ENCODE assay signal across 21 cellular contexts in the genomic region with DNA sequence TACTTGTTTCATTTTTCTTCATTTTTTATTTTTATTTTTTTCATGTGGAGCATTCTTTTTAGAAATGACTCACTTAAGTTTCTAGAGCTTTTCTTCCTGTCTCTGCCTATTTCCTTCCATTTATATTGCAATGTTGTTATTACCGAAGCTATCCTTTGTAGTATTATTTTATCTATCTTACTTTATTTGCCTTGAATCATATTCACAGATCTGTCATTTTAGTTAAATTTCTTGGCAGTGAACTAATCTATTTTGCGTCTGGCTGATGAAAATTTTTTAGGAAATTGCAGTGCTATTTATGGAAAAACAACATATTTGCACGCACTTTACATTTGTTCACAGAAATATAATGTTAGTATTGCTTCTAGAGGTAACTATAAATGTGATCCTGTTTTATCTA.
A peak's percentile ranks its signal among the peaks of the same experiment; 100 is the strongest.
DNase-seq lines count a peak whose midpoint lies in the region; ATAC-seq and TF ChIP-seq lines count a peak whose summit lies in the region.
"Had no signal": no experiment of that assay in that cellular context is flagged by ENCODE, and none has a peak within 500 bp of the region (broad histone marks: within the 10 kb centered on the region; RNA-seq: fewer than 3 reads in every experiment).

No MANE protein-coding gene starts in this region.

- CTCF ChIA-PET in HCT116 (lab: Charles Lee), result no interaction called here
- CTCF ChIA-PET in CD8-positive, alpha-beta T cell (lab: Charles Lee), result no interaction called here

- H3K4me1 Mint-ChIP-seq in glutamatergic neuron (ENCODE audit: low read depth, unreplicated experiment), result no peaks in the 10 kb centered on the region
- H3K4me1 Mint-ChIP-seq in CD8-positive, alpha-beta T cell (ENCODE audit: low read depth), result no peaks in the 10 kb centered on the region
- H3K4me1 Mint-ChIP-seq: CD14-positive monocyte; CD4-positive, alpha-beta memory T cell; CD4-positive, CD25-positive, alpha-beta regulatory T cell had no signal

- in situ Hi-C loops in G401 (cut with HindIII; ENCODE audit: low sequenced_read_pairs), result no loop called here

- TF ChIP-seq RAD21 in HCT116 (IDR thresholded peaks at IDR 0.05; ENCODE audit: low read depth), result no peak

- no peak for TF ChIP-seq CTCF in HCT116 (IDR thresholded peaks at IDR 0.05 in 2 of 3, conservative IDR thresholded peaks at IDR 0.05 in 1 of 3; ENCODE audit: borderline replicate concordance in 1 of 3, insufficient read depth in 1 of 3, low read depth in 2 of 3, low read length in 2 of 3)
- no peak for TF ChIP-seq CTCF in Loucy (conservative IDR thresholded peaks at IDR 0.05; ENCODE audit: low read length)
- no peak for TF ChIP-seq CTCF in foreskin fibroblast (IDR thresholded peaks at IDR 0.05; ENCODE audit: low read depth, low read length)
- TF ChIP-seq CTCF in glutamatergic neuron (IDR thresholded peaks at IDR 0.05; ENCODE audit: partially characterized antibody, unreplicated experiment), result no peak
- TF ChIP-seq CTCF in CD8-positive, alpha-beta T cell (IDR thresholded peaks at IDR 0.05), result no peak

- H3K36me3 ChIP-seq in HCT116 (ENCODE audit: control insufficient read depth in 1 of 2, insufficient read depth in 2 of 2, low read length in 2 of 2), result no peaks in the 10 kb centered on the region
- no peaks in the 10 kb centered on the region for H3K36me3 ChIP-seq in Loucy (ENCODE audit: insufficient read depth, low read length)
- no peaks in the 10 kb centered on the region for H3K36me3 ChIP-seq in CD8-positive, alpha-beta T cell (ENCODE audit: insufficient read depth, low read length)
- H3K36me3 ChIP-seq: BE2C, BLaER1 had no signal

- DNase-seq in HCT116 (ENCODE audit: low read depth, low spot score), result no peak
- DNase-seq in dermis blood vessel endothelial cell, result peak; percentile 21
- peak; percentile 23 for DNase-seq in glomerular endothelial cell (ENCODE audit: extremely low read depth, low read depth, low spot score)
- no peak for DNase-seq in G401 (ENCODE audit: low spot score)
- DNase-seq in foreskin fibroblast, result no peak
- DNase-seq in glutamatergic neuron, result no peak
- DNase-seq in CD8-positive, alpha-beta T cell, result no peak
- DNase-seq: 8988T; ACHN; BE2C; C1 segment of cervical spinal cord; Caco-2; Calu3; CD4-positive, alpha-beta memory T cell; CD4-positive, CD25-positive, alpha-beta regulatory T cell; DMS79 treated with DMSO at 0.1 percent for 48 hours; GDM1 had no signal

- no peaks in the 10 kb centered on the region for H3K9me2 ChIP-seq in HCT116 (ENCODE audit: insufficient read depth)
- no peaks in the 10 kb centered on the region for H3K9me2 ChIP-seq in Loucy (replicated peaks; ENCODE audit: low read depth, low read length)

- H3K27ac ChIP-seq in HCT116 (ENCODE audit: low read depth, low read length), result no peak overlapping the region
- H3K27ac ChIP-seq in CD8-positive, alpha-beta T cell (ENCODE audit: low read depth, low read length), result no peak overlapping the region
- H3K27ac ChIP-seq: BLaER1 had no signal

- POLR2A ChIA-PET in HCT116 (lab: Charles Lee), result no interaction called here
- POLR2A ChIA-PET in CD8-positive, alpha-beta T cell (lab: Charles Lee), result no interaction called here

- no peaks in the 10 kb centered on the region for H4K20me1 ChIP-seq in HCT116 (ENCODE audit: insufficient read depth)
- H4K20me1 ChIP-seq in Loucy (ENCODE audit: insufficient read depth, low read length, poor library complexity, severe bottlenecking), result no peaks in the 10 kb centered on the region
- H4K20me1 ChIP-seq: BLaER1 had no signal

- H3F3A ChIP-seq in Loucy (ENCODE audit: low read depth), result no peaks in the 10 kb centered on the region

- H3K4me3 Mint-ChIP-seq in glutamatergic neuron (ENCODE audit: unreplicated experiment), result no peak overlapping the region
- H3K4me3 Mint-ChIP-seq in CD8-positive, alpha-beta T cell, result no peak overlapping the region
- H3K4me3 Mint-ChIP-seq: CD14-positive monocyte; CD4-positive, alpha-beta memory T cell; CD4-positive, CD25-positive, alpha-beta regulatory T cell had no signal

- no peaks in the 10 kb centered on the region for H3K9me3 ChIP-seq in HCT116 (ENCODE audit: control insufficient read depth in 1 of 2, insufficient read depth in 1 of 2, low read depth in 1 of 2, low read length in 2 of 2)
- H3K9me3 ChIP-seq in Loucy (ENCODE audit: insufficient read depth, low read depth, low read length), result no peaks in the 10 kb centered on the region
- no peaks in the 10 kb centered on the region for H3K9me3 ChIP-seq in CD8-positive, alpha-beta T cell (ENCODE audit: low read length)
- H3K9me3 ChIP-seq: BE2C, BLaER1, Caco-2 had no signal

- RAD21 ChIA-PET in HCT116 (lab: Charles Lee; ENCODE audit: low non-redundant PET in 1 of 2, low total read pairs in 2 of 2, uncharacterized antibody in 2 of 2, unreplicated experiment in 2 of 2), result no interaction called here

- H3K9ac ChIP-seq in HCT116 (ENCODE audit: low read length) (no peak overlapping the region), Loucy (ENCODE audit: low read depth, low read length, poor library complexity, severe bottlenecking) (no peak overlapping the region)
- H3K9ac ChIP-seq: BLaER1 had no signal

- no peak for TF ChIP-seq POLR2A in HCT116 (IDR thresholded peaks at IDR 0.05; ENCODE audit: borderline replicate concordance, extremely low read depth, insufficient read depth, insufficient read length)

- H3K27me3 ChIP-seq in HCT116 (ENCODE audit: insufficient read depth, low read length), result no peaks in the 10 kb centered on the region
- no peaks in the 10 kb centered on the region for H3K27me3 ChIP-seq in Loucy (ENCODE audit: insufficient read depth, low read length, poor library complexity, severe bottlenecking)
- no peaks in the 10 kb centered on the region for H3K27me3 ChIP-seq in CD8-positive, alpha-beta T cell (ENCODE audit: insufficient read depth, low read length)
- H3K27me3 ChIP-seq: BE2C, BLaER1 had no signal

- H3K4me2 ChIP-seq in HCT116 (ENCODE audit: low read length), result no peak overlapping the region
- H3K4me2 ChIP-seq in Loucy (ENCODE audit: low read depth, low read length, poor library complexity, severe bottlenecking), result no peak overlapping the region
- H3K4me2 ChIP-seq: BLaER1 had no signal

- H3K27me3 Mint-ChIP-seq in glutamatergic neuron (ENCODE audit: unreplicated experiment), result peaks cover 2% of the 10 kb centered on the region
- no peaks in the 10 kb centered on the region for H3K27me3 Mint-ChIP-seq in CD8-positive, alpha-beta T cell (ENCODE audit: low read depth)

- no TSS peak for BruUV-seq in HCT116 (replicated peaks; lab: Mats Ljungman, UMichigan)

- H3K27ac Mint-ChIP-seq in glutamatergic neuron (ENCODE audit: unreplicated experiment), result no peak overlapping the region
- H3K27ac Mint-ChIP-seq in CD8-positive, alpha-beta T cell, result no peak overlapping the region
- H3K27ac Mint-ChIP-seq: CD14-positive monocyte; CD4-positive, alpha-beta memory T cell; CD4-positive, CD25-positive, alpha-beta regulatory T cell had no signal

- H3K9me3 Mint-ChIP-seq in glutamatergic neuron (ENCODE audit: unreplicated experiment), result no peaks in the 10 kb centered on the region
- no peaks in the 10 kb centered on the region for H3K9me3 Mint-ChIP-seq in CD8-positive, alpha-beta T cell

- H3K4me3 ChIP-seq in HCT116 (replicated peaks in 1 of 2; ENCODE audit: low read depth in 1 of 2, low read length in 2 of 2) (no peak overlapping the region), Loucy (ENCODE audit: low read length, poor library complexity, severe bottlenecking) (no peak overlapping the region), foreskin fibroblast (ENCODE audit: low read depth in 1 of 2, low read length in 2 of 2) (no peak overlapping the region)
- H3K4me3 ChIP-seq in CD8-positive, alpha-beta T cell (ENCODE audit: low read depth, low read length), result no peak overlapping the region
- H3K4me3 ChIP-seq: BLaER1, GM12878 had no signal

- H2AFZ ChIP-seq in HCT116 (ENCODE audit: low read depth, low read length, poor library complexity, severe bottlenecking), result peak overlapping the region; percentile 32
- H2AFZ ChIP-seq in Loucy (ENCODE audit: low read length), result 0 out of 2 replicates have a peak overlapping the region, but pooled peaks have one; percentile 32

- H3K79me2 ChIP-seq in HCT116 (ENCODE audit: insufficient read depth, low read length), result no peaks in the 10 kb centered on the region
- no peaks in the 10 kb centered on the region for H3K79me2 ChIP-seq in Loucy (ENCODE audit: insufficient read depth, low read length)

- H3K36me3 Mint-ChIP-seq in glutamatergic neuron (ENCODE audit: unreplicated experiment), result no peaks in the 10 kb centered on the region
- H3K36me3 Mint-ChIP-seq in CD8-positive, alpha-beta T cell, result no peaks in the 10 kb centered on the region
- H3K36me3 Mint-ChIP-seq: CD14-positive monocyte; CD4-positive, alpha-beta memory T cell; CD4-positive, CD25-positive, alpha-beta regulatory T cell had no signal

- H3K4me1 ChIP-seq in HCT116 (ENCODE audit: control insufficient read depth in 1 of 2, insufficient read depth in 2 of 2, low read length in 2 of 2) (no peaks in the 10 kb centered on the region), Loucy (ENCODE audit: insufficient read depth, low read length, poor library complexity, severe bottlenecking) (peaks cover 8% of the 10 kb centered on the region)
- H3K4me1 ChIP-seq in CD8-positive, alpha-beta T cell (ENCODE audit: insufficient read depth, low read length), result no peaks in the 10 kb centered on the region
- H3K4me1 ChIP-seq: BE2C, BLaER1, Caco-2 had no signal

- intact Hi-C loops in HCT116 (cut with micrococcal nuclease), result no loop called here
- intact Hi-C loops in CD8-positive, alpha-beta T cell (cut with DNase I, micrococcal nuclease), result no loop called here

- no peak for ATAC-seq in HCT116
- no peak for ATAC-seq in CD8-positive, alpha-beta T cell
- ATAC-seq: GM12878 had no signal

TF ChIP-seq in HCT116, 20 proteins besides CTCF, POLR2A, EP300 and RAD21 (continues in another document):
- TF ChIP-seq ZFX (IDR thresholded peaks at IDR 0.05), result no peak

Comparison
In these comparisons a context has a peak if more than half of its experiments do, and no peak if none do; other contexts are left out.
1. DNase-seq: peak in dermis blood vessel endothelial cell (single experiment) and glomerular endothelial cell (single experiment); none in HCT116 (single experiment), G401 (single experiment), foreskin fibroblast (0 of 2), glutamatergic neuron (single experiment) and CD8-positive, alpha-beta T cell (0 of 7).